ENCODE assay signal across 9 cellular contexts in the genomic region with DNA sequence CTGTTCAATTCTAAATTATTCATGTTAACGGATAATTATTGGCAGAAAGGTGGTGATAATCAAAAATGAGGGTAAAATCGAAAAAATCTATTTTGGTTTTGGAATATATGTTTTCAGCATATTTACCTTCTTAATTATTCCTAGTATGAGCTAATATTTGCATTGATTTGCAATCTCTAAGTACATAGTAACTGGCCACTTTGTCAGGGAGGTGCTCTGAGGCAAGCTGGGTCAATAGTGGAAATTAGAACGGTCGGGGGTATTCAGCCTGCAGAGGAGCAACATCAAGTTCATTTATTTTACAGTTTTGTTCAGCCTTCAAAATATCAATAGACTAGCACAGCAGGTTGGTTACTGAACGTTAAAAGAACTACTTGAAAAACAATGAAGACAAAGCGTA. TPM values are rescaled to one million over a fixed set of nuclear protein-coding genes. Genes with fewer than 3 reads are reported as not detected.
DNase-seq lines count a peak whose midpoint lies in the region; ATAC-seq and TF ChIP-seq lines count a peak whose summit lies in the region.
"Had no signal": no experiment of that assay in that cellular context is flagged by ENCODE, and none has a peak within 500 bp of the region (broad histone marks: within the 10 kb centered on the region; RNA-seq: fewer than 3 reads in every experiment).

No MANE protein-coding gene starts in this region.

- H3K4me3 Mint-ChIP-seq in T-helper 17 cell = peak overlapping the region; percentile 100

- 19 to 32% (median 28%) methylated on average over 6 of the region's 6 CpGs for WGBS in stomach, 5 donors
- 59 to 60% methylated on average over 6 of the region's 6 CpGs for WGBS in lower leg skin, 2 donors

- H3K27me3 ChIP-seq in stomach = no peaks in the 10 kb centered on the region

- peaks cover 39% of the 10 kb centered on the region for H3K4me1 Mint-ChIP-seq in T-helper 17 cell

- H3K27ac Mint-ChIP-seq in T-helper 17 cell = no peak overlapping the region
- H3K27ac Mint-ChIP-seq: B cell had no signal

- H3K9me3 ChIP-seq in T-helper 17 cell (ENCODE audit: control insufficient read depth, low read length, poor library complexity, severe bottlenecking) (no peaks in the 10 kb centered on the region), stomach (no peaks in the 10 kb centered on the region)

- H3K36me3 ChIP-seq in stomach = peaks cover 0 to 12% (median 8%) of the 10 kb centered on the region in 4 donors

- peaks cover 11% of the 10 kb centered on the region for H3K36me3 Mint-ChIP-seq in T-helper 17 cell (ENCODE audit: low read depth)

- DNase-seq in NCI-H1436 treated with DMSO at 0.1 percent for 48 hours (lab: John Stamatoyannopoulos, UW) = peak; percentile 10
- DNase-seq in NCI-H1436 (lab: John Stamatoyannopoulos, UW) = no peak
- no peak for DNase-seq in T-helper 17 cell
- DNase-seq in globus pallidus (ENCODE audit: low spot score) = peak; percentile 47
- DNase-seq in stomach = no peak
- no peak for DNase-seq in lower leg skin (ENCODE audit: low spot score in 2 of 2)
- no peak for DNase-seq in stimulated activated CD4-positive, alpha-beta T cell treated with anti-CD3 and anti-CD28 coated beads, Interleukin-4, amount 100 ng/mL, for 1 hour

- no peak for TF ChIP-seq EP300 in stomach (IDR thresholded peaks at IDR 0.05)

- peaks cover 21 to 64% (median 41%) of the 10 kb centered on the region in 4 donors for H3K4me1 ChIP-seq in stomach

- intact Hi-C loops in stomach (cut with DNase I; ENCODE audit: low total_unique reads) (no loop called here), lower leg skin (cut with DNase I; ENCODE audit: low total_unique reads) (no loop called here)

- TF ChIP-seq POLR2A in stomach (IDR thresholded peaks at IDR 0.05) = no peak
- TF ChIP-seq POLR2A in lower leg skin (IDR thresholded peaks at IDR 0.05) = no peak

- peak overlapping the region in 4 of 5 donors; percentile 97 for H3K27ac ChIP-seq in stomach

- no peak for ATAC-seq in T-helper 17 cell
- ATAC-seq in HG02763 (IDR thresholded peaks at IDR 0.05; ENCODE audit: unreplicated experiment) = no peak

- H3K27me3 Mint-ChIP-seq in T-helper 17 cell = no peaks in the 10 kb centered on the region

- H3K4me3 ChIP-seq in stomach (peak overlapping the region; percentile 78 to 86 (median 83)), lower leg skin (ENCODE audit: low read depth, poor library complexity, severe bottlenecking) (no peak overlapping the region)

- no peak for TF ChIP-seq CTCF in stomach (IDR thresholded peaks at IDR 0.05)
- TF ChIP-seq CTCF in lower leg skin (IDR thresholded peaks at IDR 0.05) = no peak

RNA-seq across cellular contexts. Expression of gene OTUD7B, which starts 1.8 kb away (rescaled TPM):
- total RNA-seq in T-helper 17 cell (10 to 100 TPM in 1 of 2 donors, 1 to 10 TPM in 1; 5.9 to 10.5 TPM), stomach (10 to 100 TPM in 4 of 5 donors, 1 to 10 TPM in 1; 9.0 to 38.8 (median 25.9) TPM), lower leg skin (10 to 100 TPM; 16.9 to 21.4 (median 18.4) TPM)
- 1 to 10 TPM; 2.2 to 6.0 (median 5.0) TPM for polyA plus RNA-seq in stomach

RNA-seq across cellular contexts. Expression of gene VPS45, which starts 58.9 kb away (rescaled TPM):
- total RNA-seq in T-helper 17 cell (10 to 100 TPM; 17.5 to 18.4 TPM), stomach (10 to 100 TPM; 13.3 to 69.9 (median 41.9) TPM), lower leg skin (10 to 100 TPM; 27.7 to 30.9 (median 29.3) TPM)
- polyA plus RNA-seq in stomach = 10 to 100 TPM; 15.3 to 21.7 (median 15.9) TPM

Comparison
In these comparisons a context has a peak if more than half of its experiments do, and no peak if none do; other contexts are left out.
1. DNase-seq: peak in NCI-H1436 treated with DMSO at 0.1 percent for 48 hours (single experiment) and globus pallidus (single experiment); none in NCI-H1436 (single experiment), T-helper 17 cell (0 of 3), stomach (single experiment), lower leg skin (0 of 2) and stimulated activated CD4-positive, alpha-beta T cell treated with anti-CD3 and anti-CD28 coated beads, Interleukin-4, amount 100 ng/mL, for 1 hour (single experiment).